Comparison of ENCODE assay signal across 19 cellular contexts in genomic region chr1:28571911-28572310, GRCh38. TPM values are rescaled to one million over a fixed set of nuclear protein-coding genes. Genes with fewer than 3 reads are reported as not detected.
DNase-seq lines count a peak whose midpoint lies in the region; ATAC-seq, FAIRE-seq and TF ChIP-seq lines count a peak whose summit lies in the region.
"Had no signal": no experiment of that assay in that cellular context is flagged by ENCODE, and none has a peak within 500 bp of the region (broad histone marks: within the 10 kb centered on the region; RNA-seq: fewer than 3 reads in every experiment).

No MANE protein-coding gene starts in this region.

- POLR2A ChIA-PET in HEK293 (lab: Yijun Ruan, JAX): interaction anchor here (2.6 kb wide), 1 partner anchor 10 kb away, joined by 17 read pairs; no protein-coding TSS in a partner anchor
- POLR2A ChIA-PET in RWPE1 (lab: Yijun Ruan, JAX; ENCODE audit: low non-redundant PET): no interaction called here

- H3K23ac ChIP-seq in H9 (ENCODE audit: insufficient read length, low read depth, low read length): no peak overlapping the region

- no peak overlapping the region for H2BK12ac ChIP-seq in H9 (ENCODE audit: insufficient read length, low read depth, low read length)

- no peaks in the 10 kb centered on the region for H4K20me1 ChIP-seq in H9 (ENCODE audit: control insufficient read depth, insufficient read depth, insufficient read length)

- H3K4me2 ChIP-seq in H9 (ENCODE audit: insufficient read depth, insufficient read length, low read length): no peak overlapping the region
- H3K4me2 ChIP-seq: GM23338 had no signal

- no peaks in the 10 kb centered on the region for H3K23me2 ChIP-seq in H9 (ENCODE audit: insufficient read length, low read depth, low read length, poor library complexity, severe bottlenecking)

- H3K27me3 ChIP-seq in H9 (ENCODE audit: insufficient read depth, low read length) (no peaks in the 10 kb centered on the region), foreskin keratinocyte (no peaks in the 10 kb centered on the region), lower lobe of right lung (ENCODE audit: low read depth) (no peaks in the 10 kb centered on the region)

- peaks cover 51 to 67% of the 10 kb centered on the region in 2 experiments for H3K36me3 ChIP-seq in HEK293 (ENCODE audit: control insufficient read depth in 2 of 2, insufficient read depth in 1 of 2, low read length in 2 of 2)
- peaks cover 94% of the 10 kb centered on the region for H3K36me3 ChIP-seq in lower lobe of right lung

- no peak for ATAC-seq in foreskin keratinocyte
- no peak for ATAC-seq in HG02763 (IDR thresholded peaks at IDR 0.05; ENCODE audit: unreplicated experiment)
- ATAC-seq in lower lobe of right lung: no peak
- ATAC-seq: GM12878, GM23338 had no signal

- H3K4me1 Mint-ChIP-seq in H9 (no peaks in the 10 kb centered on the region), chondrocyte (ENCODE audit: low read depth) (no peaks in the 10 kb centered on the region)
- H3K4me1 Mint-ChIP-seq: GM23338 had no signal

- no peaks in the 10 kb centered on the region for H3K9me3 ChIP-seq in H9 (ENCODE audit: control insufficient read depth, low read depth, low read length)
- H3K9me3 ChIP-seq in HEK293 (ENCODE audit: control insufficient read depth, insufficient read depth, low read depth, low read length): no peaks in the 10 kb centered on the region
- H3K9me3 ChIP-seq in lower lobe of right lung: no peaks in the 10 kb centered on the region
- H3K9me3 ChIP-seq: HAP-1 had no signal

- H3K56ac ChIP-seq in H9 (ENCODE audit: insufficient read length, low read depth, low read length): no peak overlapping the region

- intact Hi-C loops in lower lobe of right lung (cut with DNase I): no loop called here

- peak overlapping the region in 2 of 3 experiments; percentile 30 to 80; a peak in 2 of 7 replicates for H3K27ac Mint-ChIP-seq in H9
- peak overlapping the region; percentile 27 for H3K27ac Mint-ChIP-seq in chondrocyte (ENCODE audit: unreplicated experiment)
- H3K27ac Mint-ChIP-seq: GM23338 had no signal

- FAIRE-seq in GM19239 (lab: Jason Lieb, UNC): no peak
- FAIRE-seq: G401.6, GM12878 had no signal

- H2BK15ac ChIP-seq in H9 (ENCODE audit: low read depth, low read length): no peak overlapping the region

- no peak overlapping the region for H4K91ac ChIP-seq in H9 (ENCODE audit: insufficient read length, low read depth, low read length)

- CTCF ChIA-PET in HEK293 (lab: Yijun Ruan, JAX): interaction anchor here (0.8 to 1.1 kb wide), 2 partner anchors 29 to 212 kb away, joined by 3 read pairs; no protein-coding TSS in a partner anchor
- CTCF ChIA-PET in RWPE1 (lab: Yijun Ruan, JAX): no interaction called here

- H3K18ac ChIP-seq in H9 (ENCODE audit: insufficient read length, low read depth, low read length): no peak overlapping the region

- H3K79me1 ChIP-seq in H9 (ENCODE audit: insufficient read depth, low read depth, low read length, poor library complexity, severe bottlenecking): no peaks in the 10 kb centered on the region

- H3K4me3 Mint-ChIP-seq in H9: no peak overlapping the region
- H3K4me3 Mint-ChIP-seq in chondrocyte (ENCODE audit: unreplicated experiment): no peak overlapping the region
- H3K4me3 Mint-ChIP-seq: CD4-positive, alpha-beta memory T cell; GM23338 had no signal

- no peak overlapping the region for H4K8ac ChIP-seq in H9 (replicated peaks; ENCODE audit: insufficient read length, low read depth, low read length)

- no peak overlapping the region for H4K5ac ChIP-seq in H9 (ENCODE audit: insufficient read length, low read depth, low read length)

- no CpG with 5 or more reads among the region's 4 CpGs for WGBS in H9 (ENCODE audit: extremely low coverage, insufficient read length, low lambda C conversion rate)

- no peak overlapping the region for H3T11ph ChIP-seq in H9 (ENCODE audit: low read length)

- H2BK20ac ChIP-seq in H9 (ENCODE audit: low read depth, low read length, poor library complexity, severe bottlenecking): no peak overlapping the region

- H2AFZ ChIP-seq in H9 (ENCODE audit: low read length): no peak overlapping the region
- H2AFZ ChIP-seq: GM23338 had no signal

- H3K36me3 Mint-ChIP-seq in H9 (ENCODE audit: insufficient read depth in 1 of 3, low read depth in 3 of 3): peaks cover 18 to 73% (median 43%) of the 10 kb centered on the region in 3 experiments; a peak in 6 of 7 replicates
- peaks cover 17% of the 10 kb centered on the region for H3K36me3 Mint-ChIP-seq in chondrocyte (ENCODE audit: low read depth)

- H3K4ac ChIP-seq in H9 (ENCODE audit: low read depth, low read length): no peak overlapping the region

- no peaks in the 10 kb centered on the region for H3K9me3 Mint-ChIP-seq in H9
- H3K9me3 Mint-ChIP-seq in chondrocyte (ENCODE audit: low read depth): no peaks in the 10 kb centered on the region
- H3K9me3 Mint-ChIP-seq: CD4-positive, alpha-beta memory T cell; GM23338 had no signal

- no peak overlapping the region for H2BK5ac ChIP-seq in H9 (ENCODE audit: insufficient read length, low read length)

- H3K4me1 ChIP-seq in H9 (ENCODE audit: insufficient read depth, low read length) (no peaks in the 10 kb centered on the region), HEK293 (ENCODE audit: control insufficient read depth, insufficient read depth, low read length) (no peaks in the 10 kb centered on the region), foreskin keratinocyte (peaks cover 7% of the 10 kb centered on the region), lower lobe of right lung (no peaks in the 10 kb centered on the region)

- H3K27ac ChIP-seq in H9 (ENCODE audit: insufficient read length, low read depth, low read length) (no peak overlapping the region), HEK293 (ENCODE audit: extremely low read depth, low read depth, low read length) (no peak overlapping the region), RWPE1 (peak overlapping the region; percentile 90), foreskin keratinocyte (no peak overlapping the region), lower lobe of right lung (no peak overlapping the region)

- H2BK120ac ChIP-seq in H9 (ENCODE audit: low read depth, low read length, poor library complexity, severe bottlenecking): no peak overlapping the region

- H3K4me3 ChIP-seq in HEK293 (ENCODE audit: low read depth, low read length): no peak overlapping the region
- H3K4me3 ChIP-seq in lower lobe of right lung: no peak overlapping the region
- H3K4me3 ChIP-seq: GM12878, GM23338, HAP-1 had no signal

- H3K9ac ChIP-seq in H9 (ENCODE audit: extremely low read depth, insufficient read length, low read length): no peak overlapping the region

- H3K79me2 ChIP-seq in H9 (ENCODE audit: insufficient read depth, low read length): no peaks in the 10 kb centered on the region

- H2AK5ac ChIP-seq in H9 (ENCODE audit: insufficient read length, low read length): no peak overlapping the region

- DNase-seq in H9 (no peak), RWPE1 (ENCODE audit: low spot score) (no peak), chondrocyte (ENCODE audit: low spot score) (no peak), foreskin keratinocyte (no peak), lower lobe of right lung (no peak), GM19239 (ENCODE audit: insufficient read length, low spot score) (no peak)
- DNase-seq: C1 segment of cervical spinal cord; Calu3; CD4-positive, alpha-beta memory T cell; COR-L47; DND-41 had no signal

- TF ChIP-seq CTCF in H9 (conservative IDR thresholded peaks at IDR 0.05) (no peak), HEK293 (tag by site-specific recombination; IDR thresholded peaks at IDR 0.05) (no peak), RWPE1 (conservative IDR thresholded peaks at IDR 0.05; ENCODE audit: low read depth) (no peak), chondrocyte (IDR thresholded peaks at IDR 0.05) (no peak), foreskin keratinocyte (conservative IDR thresholded peaks at IDR 0.05) (no peak), lower lobe of right lung (IDR thresholded peaks at IDR 0.05) (no peak)

- H3K27me3 Mint-ChIP-seq in H9 (ENCODE audit: low read depth) (no peaks in the 10 kb centered on the region), chondrocyte (ENCODE audit: low read depth) (no peaks in the 10 kb centered on the region)
- H3K27me3 Mint-ChIP-seq: CD4-positive, alpha-beta memory T cell had no signal

- no peak overlapping the region for H3K14ac ChIP-seq in H9 (ENCODE audit: insufficient read depth, low read length)

TF ChIP-seq in HEK293, 187 proteins besides CTCF, POLR2A, EP300 and RAD21:
- no peak for TF ChIP-seq ZXDB (tag by site-specific recombination; IDR thresholded peaks at IDR 0.05)
- TF ChIP-seq ZNF600 (tag by site-specific recombination; IDR thresholded peaks at IDR 0.05): peak; percentile 58; the same call in 1 of the 2 replicates
- TF ChIP-seq ZBTB17 (tag by site-specific recombination; IDR thresholded peaks at IDR 0.05): peak; percentile 62; the same call in 1 of the 2 replicates
TF ChIP-seq in HEK293: peak in this region for 2.

RNA-seq across cellular contexts. Expression of gene TRNAU1AP, which starts 19.0 kb away (rescaled TPM):
- total RNA-seq in H9 (2021): 42.2 and 45.0 TPM in 2 replicates
- 19.6 to 21.5 TPM (median 20.3 TPM) in 3 replicates for total RNA-seq in chondrocyte
- total RNA-seq in foreskin keratinocyte: 27.2 and 27.6 TPM in 2 replicates
- polyA plus RNA-seq in foreskin keratinocyte: 45.4 and 47.9 TPM in 2 replicates
- total RNA-seq in lower lobe of right lung: 26.3 TPM

RNA-seq across cellular contexts. Expression of gene RAB42, which starts 20.2 kb away (rescaled TPM):
- total RNA-seq in H9 (2021) (13.2 and 15.6 TPM in 2 replicates), chondrocyte (1.3 to 2.6 TPM (median 2.3 TPM) in 3 replicates), foreskin keratinocyte (0.95 and 1.5 TPM in 2 replicates), lower lobe of right lung (7.0 TPM)
- polyA plus RNA-seq in foreskin keratinocyte: 0.74 and 1.2 TPM in 2 replicates
- total RNA-seq: A172, H4 had no signal
- polyA plus RNA-seq: CD4-positive, alpha-beta memory T cell had no signal
